In the genomic region with DNA sequence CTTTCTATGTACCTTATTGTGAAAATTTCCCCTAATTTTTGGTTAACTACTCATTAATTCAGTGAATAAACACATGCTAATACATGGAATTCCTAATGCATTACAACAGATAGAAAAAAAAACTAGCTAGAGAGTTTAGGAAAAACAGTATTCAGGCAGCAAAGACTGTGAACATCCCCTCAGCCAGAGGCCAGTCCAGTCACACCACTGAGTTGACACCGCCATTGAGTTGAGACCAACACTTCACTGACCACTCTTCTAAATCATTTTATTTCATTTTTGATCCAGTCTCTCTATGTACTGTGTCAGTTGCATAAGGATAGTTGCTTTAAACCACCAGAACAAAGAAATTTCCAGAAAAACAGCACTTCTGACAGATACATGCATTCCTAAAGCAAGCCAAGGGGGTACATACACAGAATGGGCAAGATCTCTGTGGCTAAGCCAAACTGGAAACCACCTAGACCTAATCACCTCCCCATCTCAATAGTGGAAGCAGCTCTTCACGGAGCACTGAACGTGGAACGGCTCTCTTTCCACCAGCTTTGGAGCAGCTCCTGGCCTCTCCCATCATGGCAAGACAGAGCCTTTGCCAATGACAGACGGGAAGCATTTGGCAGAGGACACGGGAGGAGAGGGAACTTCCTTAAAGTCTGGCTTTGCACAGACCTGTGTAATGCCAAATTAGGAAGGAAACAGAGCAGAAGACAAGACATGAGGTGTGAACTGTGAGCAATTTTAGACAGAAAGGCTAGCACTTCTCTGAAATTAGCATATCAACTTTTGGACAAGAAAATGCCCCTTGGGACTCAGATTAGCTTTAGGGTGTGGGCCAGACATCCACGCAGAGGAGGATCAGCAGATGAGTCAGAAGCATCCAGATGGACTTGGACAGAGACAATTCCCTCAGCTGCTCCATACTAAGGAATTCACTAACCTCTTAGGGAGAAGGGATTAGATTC, we compare ENCODE assay signal across 10 cellular contexts. TPM values are rescaled to one million over a fixed set of nuclear protein-coding genes. Genes with fewer than 3 reads are reported as not detected.
DNase-seq lines count a peak whose midpoint lies in the region; ATAC-seq, FAIRE-seq and TF ChIP-seq lines count a peak whose summit lies in the region.
"Had no signal": no experiment of that assay in that cellular context is flagged by ENCODE, and none has a peak within 500 bp of the region (broad histone marks: within the 10 kb centered on the region; RNA-seq: fewer than 3 reads in every experiment).

No MANE protein-coding gene starts in this region.

- H3K27me3 ChIP-seq in astrocyte (ENCODE audit: insufficient read depth, low read length), result peaks cover 9% of the 10 kb centered on the region
- no peaks in the 10 kb centered on the region for H3K27me3 ChIP-seq in neural progenitor cell

- DNase-seq in EH (ENCODE audit: low read depth) (peak; percentile 80), astrocyte (ENCODE audit: low read depth) (peak; percentile 79), neural progenitor cell (ENCODE audit: low spot score) (no peak), NCI-H2107 treated with DMSO at 0.1 percent for 48 hours (lab: John Stamatoyannopoulos, UW; ENCODE audit: unreplicated experiment) (no peak), NCI-H187 treated with DMSO at 0.1 percent for 48 hours (lab: John Stamatoyannopoulos, UW) (no peak)
- no peak for DNase-seq in activated effector memory CD4-positive, alpha-beta T cell treated with anti-CD3 and anti-CD28 coated beads, Interleukin-2, amount 50 U/mL, for 16 hours

- H3K36me3 ChIP-seq in astrocyte (ENCODE audit: insufficient read depth, low read length) (no peaks in the 10 kb centered on the region), neural progenitor cell (no peaks in the 10 kb centered on the region)

- H3K9me3 Mint-ChIP-seq in astrocyte (ENCODE audit: unreplicated experiment), result peaks cover 14% of the 10 kb centered on the region
- H3K9me3 Mint-ChIP-seq in neural progenitor cell, result peaks cover 15% of the 10 kb centered on the region
- H3K9me3 Mint-ChIP-seq: activated naive CD4-positive, alpha-beta T cell treated with anti-CD3 and anti-CD28 coated beads, Interleukin-2, amount 50 U/mL, for 24 hours had no signal

- H2AFZ ChIP-seq in astrocyte (ENCODE audit: low read depth, low read length) (no peak overlapping the region), neural progenitor cell (replicated peaks) (no peak overlapping the region)

- peaks cover 17% of the 10 kb centered on the region for H3K4me1 Mint-ChIP-seq in astrocyte (ENCODE audit: low read depth, unreplicated experiment)
- no peaks in the 10 kb centered on the region for H3K4me1 Mint-ChIP-seq in neural progenitor cell
- H3K4me1 Mint-ChIP-seq: activated naive CD4-positive, alpha-beta T cell treated with anti-CD3 and anti-CD28 coated beads, Interleukin-2, amount 50 U/mL, for 24 hours had no signal

- H4K20me1 ChIP-seq in astrocyte (ENCODE audit: insufficient read depth, low read length) (no peaks in the 10 kb centered on the region), neural progenitor cell (ENCODE audit: low read depth) (no peaks in the 10 kb centered on the region)

- H3K4me3 Mint-ChIP-seq in astrocyte (ENCODE audit: unreplicated experiment) (peak overlapping the region; percentile 37), neural progenitor cell (no peak overlapping the region)
- H3K4me3 Mint-ChIP-seq: activated naive CD4-positive, alpha-beta T cell treated with anti-CD3 and anti-CD28 coated beads, Interleukin-2, amount 50 U/mL, for 24 hours had no signal

- H3K36me3 Mint-ChIP-seq in astrocyte (ENCODE audit: low read depth, unreplicated experiment) (peaks cover 4% of the 10 kb centered on the region), neural progenitor cell (peaks cover 4% of the 10 kb centered on the region)
- H3K36me3 Mint-ChIP-seq: activated naive CD4-positive, alpha-beta T cell treated with anti-CD3 and anti-CD28 coated beads, Interleukin-2, amount 50 U/mL, for 24 hours had no signal

- no peak for FAIRE-seq in astrocyte (lab: Jason Lieb, UNC)

- H3K79me2 ChIP-seq in astrocyte (ENCODE audit: insufficient read depth, low read length) (no peaks in the 10 kb centered on the region), neural progenitor cell (ENCODE audit: low read depth) (no peaks in the 10 kb centered on the region)

- H3K27me3 Mint-ChIP-seq in astrocyte (ENCODE audit: low read depth, unreplicated experiment), result peaks cover 4% of the 10 kb centered on the region
- H3K27me3 Mint-ChIP-seq in neural progenitor cell (ENCODE audit: insufficient read depth, low read depth), result peaks cover 8% of the 10 kb centered on the region

- H3K4me1 ChIP-seq in astrocyte (ENCODE audit: insufficient read depth, low read length) (peaks cover 6% of the 10 kb centered on the region), neural progenitor cell (no peaks in the 10 kb centered on the region)

- no peaks in the 10 kb centered on the region for H3K9me3 ChIP-seq in astrocyte (ENCODE audit: insufficient read depth, low read depth, low read length)
- no peaks in the 10 kb centered on the region for H3K9me3 ChIP-seq in neural progenitor cell (ENCODE audit: low read depth)

- H3K27ac Mint-ChIP-seq in astrocyte (ENCODE audit: unreplicated experiment) (peak overlapping the region; percentile 84), neural progenitor cell (peak overlapping the region; percentile 76)
- H3K27ac Mint-ChIP-seq: activated naive CD4-positive, alpha-beta T cell treated with anti-CD3 and anti-CD28 coated beads, Interleukin-2, amount 50 U/mL, for 24 hours had no signal

- H3K9ac ChIP-seq in astrocyte (ENCODE audit: low read length) (peak overlapping the region; percentile 23), neural progenitor cell (no peak overlapping the region)

- H3F3A ChIP-seq in neural progenitor cell (ENCODE audit: low read depth), result no peaks in the 10 kb centered on the region

- peak; percentile 72 for ATAC-seq in GM21619 (IDR thresholded peaks at IDR 0.05; ENCODE audit: unreplicated experiment)
- no peak for ATAC-seq in HG03457 (IDR thresholded peaks at IDR 0.05; ENCODE audit: unreplicated experiment)
- ATAC-seq: HCT116 had no signal

- H3K4me2 ChIP-seq in astrocyte (ENCODE audit: low read length) (peak overlapping the region; percentile 16), neural progenitor cell (no peak overlapping the region)

- H3K4me3 ChIP-seq in astrocyte (ENCODE audit: insufficient read depth, low read depth, low read length) (no peak overlapping the region), neural progenitor cell (no peak overlapping the region)

- H3K27ac ChIP-seq in astrocyte (ENCODE audit: low read depth, low read length) (peak overlapping the region; percentile 25), neural progenitor cell (no peak overlapping the region)

- TF ChIP-seq CTCF in astrocyte (IDR thresholded peaks at IDR 0.05; ENCODE audit: insufficient read depth, low read depth, low read length), result no peak
- no peak for TF ChIP-seq CTCF in neural progenitor cell (IDR thresholded peaks at IDR 0.05)

RNA-seq across cellular contexts. Expression of a gene that starts 36.4 kb away (rescaled TPM):
- 1.8 and 2.9 TPM in 2 replicates for total RNA-seq in astrocyte
- total RNA-seq in neural progenitor cell (ENCODE audit: low replicate concordance), result 8.9 and 14.2 TPM in 2 replicates

Comparison
In these comparisons a context has a peak if more than half of its experiments do, and no peak if none do; other contexts are left out.
1. DNase-seq: peak in EH (single experiment) and astrocyte (single experiment); none in neural progenitor cell (single experiment), activated effector memory CD4-positive, alpha-beta T cell treated with anti-CD3 and anti-CD28 coated beads, Interleukin-2, amount 50 U/mL, for 16 hours (single experiment), NCI-H2107 treated with DMSO at 0.1 percent for 48 hours (single experiment) and NCI-H187 treated with DMSO at 0.1 percent for 48 hours (single experiment).